20 cellular contexts compared by ENCODE assay signal in genomic region chr2:116696223-116696622, GRCh38.
DNase-seq lines count a peak whose midpoint lies in the region; ATAC-seq and TF ChIP-seq lines count a peak whose summit lies in the region.
"Had no signal": no experiment of that assay in that cellular context is flagged by ENCODE, and none has a peak within 500 bp of the region (broad histone marks: within the 10 kb centered on the region; RNA-seq: fewer than 3 reads in every experiment).

No MANE protein-coding gene starts in this region.

- no peaks in the 10 kb centered on the region for H3K4me1 Mint-ChIP-seq in HFFc6 (ENCODE audit: low read depth)
- H3K4me1 Mint-ChIP-seq: CD4-positive, alpha-beta memory T cell; central memory CD8-positive, alpha-beta T cell; naive thymus-derived CD8-positive, alpha-beta T cell; stimulated activated naive B cell treated with anti-CD40 and anti-IgM and Interleukin-4, amounts not matched to agents 10 μg/mL and 1 μg/mL and 100 μg/mL, for 72 hours had no signal

- peak; percentile 40 for TF ChIP-seq CTCF in LNCaP clone FGC (IDR thresholded peaks at IDR 0.05; ENCODE audit: control insufficient read depth, extremely low read depth, insufficient read depth)
- no peak for TF ChIP-seq CTCF in astrocyte of the spinal cord (IDR thresholded peaks at IDR 0.05; ENCODE audit: low read depth, low read length)
- no peak for TF ChIP-seq CTCF in HFFc6 (IDR thresholded peaks at IDR 0.05)

- no peaks in the 10 kb centered on the region for H3K27me3 Mint-ChIP-seq in HFFc6 (ENCODE audit: insufficient read depth)
- H3K27me3 Mint-ChIP-seq: CD4-positive, alpha-beta memory T cell; central memory CD8-positive, alpha-beta T cell; naive thymus-derived CD8-positive, alpha-beta T cell; stimulated activated naive B cell treated with anti-CD40 and anti-IgM and Interleukin-4, amounts not matched to agents 10 μg/mL and 1 μg/mL and 100 μg/mL, for 72 hours had no signal

- DNase-seq in COR-L47 (lab: John Stamatoyannopoulos, UW) (peak; percentile 80), LNCaP clone FGC (ENCODE audit: low read depth) (no peak), NCI-H510A treated with DMSO at 0.1 percent for 48 hours (lab: John Stamatoyannopoulos, UW) (peak; percentile 26), astrocyte of the spinal cord (ENCODE audit: low read depth, low spot score) (peak; percentile 3), HFFc6 (no peak)
- DNase-seq in stimulated activated CD4-positive, alpha-beta T cell treated with anti-CD3 and anti-CD28 coated beads, Interleukin-12 subunit alpha, Interleukin-12 subunit beta, amount 100 ng/mL, for 4 hours = no peak
- no peak for DNase-seq in effector CD8-positive, alpha-beta T cell (lab: John Stamatoyannopoulos, UW)
- DNase-seq: activated CD4-positive, alpha-beta T cell treated with anti-CD3 and anti-CD28 coated beads, Interleukin-2, amount 50 U/mL, for 48 hours; activated gamma-delta T cell treated with Interleukin-2 at 50 U/mL for 16 hours; activated T-cell treated with anti-CD3 and anti-CD28 coated beads for 4 hours; CD4-positive, alpha-beta memory T cell; left colon; naive thymus-derived CD8-positive, alpha-beta T cell; pancreas; stimulated activated naive B cell treated with anti-CD40 and anti-IgM and Interleukin-4, amounts not matched to agents 10 μg/mL and 1 μg/mL and 100 μg/mL, for 72 hours had no signal

- no peak for ATAC-seq in GM21786 (IDR thresholded peaks at IDR 0.05; ENCODE audit: unreplicated experiment)
- ATAC-seq: esophagus mucosa; left colon; naive thymus-derived CD8-positive, alpha-beta T cell; pancreas; sciatic nerve; stimulated activated naive B cell treated with anti-CD40 and anti-IgM and Interleukin-4, amounts not matched to agents 10 μg/mL and 1 μg/mL and 100 μg/mL, for 72 hours had no signal

- peaks cover 4% of the 10 kb centered on the region; the same call in 1 of the 2 replicates for H3K36me3 Mint-ChIP-seq in HFFc6 (ENCODE audit: low read depth)
- H3K36me3 Mint-ChIP-seq: CD4-positive, alpha-beta memory T cell; naive thymus-derived CD8-positive, alpha-beta T cell; stimulated activated naive B cell treated with anti-CD40 and anti-IgM and Interleukin-4, amounts not matched to agents 10 μg/mL and 1 μg/mL and 100 μg/mL, for 72 hours had no signal

- H3K4me3 Mint-ChIP-seq in HFFc6 = no peak overlapping the region
- H3K4me3 Mint-ChIP-seq: CD4-positive, alpha-beta memory T cell; central memory CD8-positive, alpha-beta T cell; naive thymus-derived CD8-positive, alpha-beta T cell; stimulated activated naive B cell treated with anti-CD40 and anti-IgM and Interleukin-4, amounts not matched to agents 10 μg/mL and 1 μg/mL and 100 μg/mL, for 72 hours; T-helper 1 cell treated with Interleukin-12 subunit alpha and Interleukin-12 subunit beta and Interleukin-4 antibody, amounts not matched to agents 30 μg/mL and 1 μg/mL, for 36 hours had no signal

- in situ Hi-C loops in astrocyte of the spinal cord (cut with HindIII; ENCODE audit: low sequenced_read_pairs) = no loop called here

- H3K27ac Mint-ChIP-seq in HFFc6 = no peak overlapping the region
- H3K27ac Mint-ChIP-seq: CD4-positive, alpha-beta memory T cell; naive thymus-derived CD8-positive, alpha-beta T cell; stimulated activated naive B cell treated with anti-CD40 and anti-IgM and Interleukin-4, amounts not matched to agents 10 μg/mL and 1 μg/mL and 100 μg/mL, for 72 hours; T-helper 1 cell treated with Interleukin-12 subunit alpha and Interleukin-12 subunit beta and Interleukin-4 antibody, amounts not matched to agents 30 μg/mL and 1 μg/mL, for 36 hours had no signal

- peaks cover 21% of the 10 kb centered on the region for H3K9me3 Mint-ChIP-seq in HFFc6

- H3K4me3 ChIP-seq in LNCaP clone FGC (ENCODE audit: low read depth, low read length) = no peak overlapping the region
- H3K4me3 ChIP-seq in astrocyte of the spinal cord (ENCODE audit: low read depth, low read length) = no peak overlapping the region
- H3K4me3 ChIP-seq: pancreas had no signal

Comparison
In these comparisons a context has a peak if more than half of its experiments do, and no peak if none do; other contexts are left out.
1. DNase-seq: peak in COR-L47 (single experiment), NCI-H510A treated with DMSO at 0.1 percent for 48 hours (single experiment) and astrocyte of the spinal cord (single experiment); none in LNCaP clone FGC (single experiment), HFFc6 (single experiment), stimulated activated CD4-positive, alpha-beta T cell treated with anti-CD3 and anti-CD28 coated beads, Interleukin-12 subunit alpha, Interleukin-12 subunit beta, amount 100 ng/mL, for 4 hours (single experiment) and effector CD8-positive, alpha-beta T cell (single experiment).